Comparison of ENCODE assay signal across 8 cellular contexts in genomic region chr16:30395992-30396560, GRCh38. TPM values are rescaled to one million over a fixed set of nuclear protein-coding genes. Genes with fewer than 3 reads are reported as not detected.
DNase-seq lines count a peak whose midpoint lies in the region; ATAC-seq, FAIRE-seq and TF ChIP-seq lines count a peak whose summit lies in the region.

No MANE protein-coding gene starts in this region.

- H3K9ac ChIP-seq in kidney (ENCODE audit: low read length in 2 of 2) = peak overlapping the region; percentile 65 to 71

- peaks cover 25% of the 10 kb centered on the region for H3K4me1 ChIP-seq in A673 (ENCODE audit: insufficient read depth, low read length, poor library complexity, severe bottlenecking)
- H3K4me1 ChIP-seq in HEK293 (ENCODE audit: control insufficient read depth, insufficient read depth, low read length) = peaks cover 16% of the 10 kb centered on the region
- H3K4me1 ChIP-seq in kidney (ENCODE audit: control insufficient read depth in 1 of 2, insufficient read depth in 1 of 2, low read depth in 1 of 2, low read length in 2 of 2) = peaks cover 6 to 9% of the 10 kb centered on the region in 2 donors
- peaks cover 17 to 37% of the 10 kb centered on the region in 2 donors for H3K4me1 ChIP-seq in thoracic aorta (ENCODE audit: control insufficient read depth in 1 of 2, low read depth in 2 of 2)

- DNase-seq in A673 (ENCODE audit: low spot score) = peak; percentile 54
- DNase-seq in activated CD8-positive, alpha-beta T cell treated with anti-CD3 and anti-CD28 coated beads, Interleukin-2, amount 10 ng/mL, durations not matched to agents 7 days and 5 days = no peak
- DNase-seq in kidney = no peak
- no peak for DNase-seq in thoracic aorta (ENCODE audit: low spot score)
- no peak for DNase-seq in D721Med (ENCODE audit: insufficient read length, low spot score)
- DNase-seq in SHP77 (lab: John Stamatoyannopoulos, UW) = no peak

- no peaks in the 10 kb centered on the region for H3K27me3 Mint-ChIP-seq in activated CD8-positive, alpha-beta T cell treated with anti-CD3 and anti-CD28 coated beads, Interleukin-2, amount 10 ng/mL, durations not matched to agents 7 days and 5 days (ENCODE audit: low read depth)

- H3K27ac ChIP-seq in A673 (ENCODE audit: low read depth, low read length, poor library complexity, severe bottlenecking) = peak overlapping the region; percentile 96
- H3K27ac ChIP-seq in HEK293 (ENCODE audit: extremely low read depth, low read depth, low read length) = peak overlapping the region; percentile 84
- H3K27ac ChIP-seq in kidney (ENCODE audit: low read depth in 2 of 2, low read length in 2 of 2) = peak overlapping the region in 1 of 2 donors; percentile 43
- peak overlapping the region; percentile 53 to 67 for H3K27ac ChIP-seq in thoracic aorta

- H3K9me3 ChIP-seq in A673 (ENCODE audit: low read depth, low read length, poor library complexity, severe bottlenecking) (no peaks in the 10 kb centered on the region), HEK293 (ENCODE audit: control insufficient read depth, insufficient read depth, low read depth, low read length) (no peaks in the 10 kb centered on the region), kidney (ENCODE audit: control insufficient read depth in 1 of 2, low read length in 2 of 2) (no peaks in the 10 kb centered on the region), thoracic aorta (no peaks in the 10 kb centered on the region)

- intact Hi-C loops in A673 (cut with micrococcal nuclease; ENCODE audit: unreplicated experiment) = no loop called here
- intact Hi-C loops in kidney (cut with DNase I) = no loop called here

- TF ChIP-seq CTCF in A673 (conservative IDR thresholded peaks at IDR 0.05; ENCODE audit: low read depth, low read length) (no peak), HEK293 (tag by site-specific recombination; IDR thresholded peaks at IDR 0.05) (no peak; the same call in 1 of the 2 replicates), kidney (IDR thresholded peaks at IDR 0.05; ENCODE audit: borderline replicate concordance, extremely low read depth, insufficient read depth) (no peak), thoracic aorta (IDR thresholded peaks at IDR 0.05) (no peak), D721Med (IDR thresholded peaks at IDR 0.05; ENCODE audit: insufficient read depth, missing control alignments) (no peak)

- H3K36me3 Mint-ChIP-seq in activated CD8-positive, alpha-beta T cell treated with anti-CD3 and anti-CD28 coated beads, Interleukin-2, amount 10 ng/mL, durations not matched to agents 7 days and 5 days (ENCODE audit: low read depth) = peaks cover 31% of the 10 kb centered on the region

- peaks cover 60% of the 10 kb centered on the region for H3K4me1 Mint-ChIP-seq in activated CD8-positive, alpha-beta T cell treated with anti-CD3 and anti-CD28 coated beads, Interleukin-2, amount 10 ng/mL, durations not matched to agents 7 days and 5 days (ENCODE audit: low read depth)

- no peaks in the 10 kb centered on the region for H3K9me3 Mint-ChIP-seq in activated CD8-positive, alpha-beta T cell treated with anti-CD3 and anti-CD28 coated beads, Interleukin-2, amount 10 ng/mL, durations not matched to agents 7 days and 5 days (ENCODE audit: insufficient read depth)

- FAIRE-seq in kidney (lab: Jason Lieb, UNC) (no peak), D721Med (lab: Jason Lieb, UNC) (no peak)

- POLR2A ChIA-PET in A673 (lab: Charles Lee; ENCODE audit: low non-redundant PET) = no interaction called here
- POLR2A ChIA-PET in HEK293 (lab: Yijun Ruan, JAX) = interaction anchor here (1.0 to 3.2 kb wide), 12 partner anchors 10 to 331 kb away, joined by 3 to 44 read pairs (median 12); partner anchors contain the start of genes ALDOA, CD2BP2, SEPTIN1 and TBC1D10B
- POLR2A ChIA-PET in activated CD8-positive, alpha-beta T cell treated with anti-CD3 and anti-CD28 coated beads, Interleukin-2, amount 10 ng/mL, durations not matched to agents 7 days and 5 days (lab: Charles Lee) = interaction anchor here (1.1 to 3.3 kb wide), 5 partner anchors 11 to 140 kb away, joined by 3 to 31 read pairs (median 5); partner anchors contain the start of genes SEPTIN1 and ZNF771

- CTCF ChIA-PET in A673 (lab: Charles Lee) = interaction anchor here (2.3 kb wide), 1 partner anchor 13 kb away, joined by 9 read pairs; no protein-coding TSS in a partner anchor
- CTCF ChIA-PET in HEK293 (lab: Yijun Ruan, JAX) = interaction anchor here (0.6 to 3.3 kb wide), 10 partner anchors 11 to 298 kb away, joined by 3 to 27 read pairs (median 5); partner anchors contain the start of genes DCTPP1, TBC1D10B and ZNF771
- CTCF ChIA-PET in activated CD8-positive, alpha-beta T cell treated with anti-CD3 and anti-CD28 coated beads, Interleukin-2, amount 10 ng/mL, durations not matched to agents 7 days and 5 days (lab: Charles Lee) = interaction anchor here (1.0 to 8.9 kb wide), 5 partner anchors 12 to 34 kb away, joined by 3 to 79 read pairs (median 5); partner anchors contain the start of genes DCTPP1, SEPTIN1 and ZNF771

- H3K27me3 ChIP-seq in A673 (replicated peaks; ENCODE audit: insufficient read depth, low read depth, low read length, poor library complexity) = no peaks in the 10 kb centered on the region
- no peaks in the 10 kb centered on the region for H3K27me3 ChIP-seq in thoracic aorta (replicated peaks; ENCODE audit: insufficient read depth)

- H3K4me3 Mint-ChIP-seq in activated CD8-positive, alpha-beta T cell treated with anti-CD3 and anti-CD28 coated beads, Interleukin-2, amount 10 ng/mL, durations not matched to agents 7 days and 5 days = peak overlapping the region; percentile 80

- no peak for ATAC-seq in activated CD8-positive, alpha-beta T cell treated with anti-CD3 and anti-CD28 coated beads, Interleukin-2, amount 10 ng/mL, durations not matched to agents 7 days and 5 days
- ATAC-seq in thoracic aorta (ENCODE audit: insufficient number of reproducible peaks, low FRiP score, low read depth) = no peak
- ATAC-seq in GM21423 (IDR thresholded peaks at IDR 0.05; ENCODE audit: unreplicated experiment) = no peak

- peak overlapping the region; percentile 94 for H3K4me3 ChIP-seq in A673 (ENCODE audit: low read depth, low read length, poor library complexity, severe bottlenecking)
- H3K4me3 ChIP-seq in HEK293 (ENCODE audit: low read depth, low read length) = peak overlapping the region; percentile 71
- H3K4me3 ChIP-seq in kidney (ENCODE audit: low read length in 2 of 2) = peak overlapping the region; percentile 68 to 76
- peak overlapping the region; percentile 97 for H3K4me3 ChIP-seq in thoracic aorta

- H3K36me3 ChIP-seq in A673 (ENCODE audit: insufficient read depth, low read length, poor library complexity, severe bottlenecking) = peaks cover 10% of the 10 kb centered on the region
- peaks cover 0 to 27% of the 10 kb centered on the region in 2 experiments; a peak in 2 of 3 replicates for H3K36me3 ChIP-seq in HEK293 (ENCODE audit: control insufficient read depth in 2 of 2, insufficient read depth in 1 of 2, low read length in 2 of 2)
- H3K36me3 ChIP-seq in kidney (ENCODE audit: control insufficient read depth in 1 of 2, insufficient read depth in 2 of 2, low read length in 2 of 2) = peaks cover 0 to 3% of the 10 kb centered on the region in 2 donors
- peaks cover 8% of the 10 kb centered on the region for H3K36me3 ChIP-seq in thoracic aorta

- peak overlapping the region; percentile 70 for H3K27ac Mint-ChIP-seq in activated CD8-positive, alpha-beta T cell treated with anti-CD3 and anti-CD28 coated beads, Interleukin-2, amount 10 ng/mL, durations not matched to agents 7 days and 5 days

- no TSS peak for BruUV-seq in A673 (replicated peaks; lab: Mats Ljungman, UMichigan)

TF ChIP-seq in HEK293, 187 proteins besides CTCF, POLR2A, EP300 and RAD21 (continues in another document):
- no peak for TF ChIP-seq ZNF114 (tag by site-specific recombination; IDR thresholded peaks at IDR 0.05)
- TF ChIP-seq ZEB2 (tag by site-specific recombination; IDR thresholded peaks at IDR 0.05) = peak; percentile 12; the same call in 1 of the 2 replicates

RNA-seq across cellular contexts. Expression of gene ZNF48, which starts 0.9 kb away (rescaled TPM):
- total RNA-seq in A673 (2021) = 21.6 and 22.0 TPM in 2 replicates
- 10 to 100 TPM; 13.5 to 13.8 TPM for total RNA-seq in activated CD8-positive, alpha-beta T cell treated with anti-CD3 and anti-CD28 coated beads, Interleukin-2, amount 10 ng/mL, durations not matched to agents 7 days and 5 days
- total RNA-seq in kidney = 9.7 TPM
- 6.9 TPM for polyA plus RNA-seq in kidney (ENCODE audit: insufficient read depth, low read depth, low replicate concordance)
- 10 to 100 TPM; 10.9 to 11.1 TPM for total RNA-seq in thoracic aorta

RNA-seq across cellular contexts. Expression of gene ZNF771, which starts 11.3 kb away (rescaled TPM):
- 21.9 and 22.2 TPM in 2 replicates for total RNA-seq in A673 (2021)
- 1 to 10 TPM; 3.3 to 3.9 TPM for total RNA-seq in activated CD8-positive, alpha-beta T cell treated with anti-CD3 and anti-CD28 coated beads, Interleukin-2, amount 10 ng/mL, durations not matched to agents 7 days and 5 days
- 7.8 TPM for total RNA-seq in kidney
- polyA plus RNA-seq in kidney (ENCODE audit: insufficient read depth, low read depth, low replicate concordance) = 14.8 TPM
- 10 to 100 TPM; 21.8 to 25.7 TPM for total RNA-seq in thoracic aorta

RNA-seq across cellular contexts. Expression of gene SEPTIN1, which starts 13.7 kb away (rescaled TPM):
- total RNA-seq in A673 (2021) (0.86 and 1.3 TPM in 2 replicates), kidney (12.8 TPM), thoracic aorta (1 to 10 TPM; 3.0 to 4.2 TPM)
- total RNA-seq in activated CD8-positive, alpha-beta T cell treated with anti-CD3 and anti-CD28 coated beads, Interleukin-2, amount 10 ng/mL, durations not matched to agents 7 days and 5 days = 100 to 1,000 TPM; 321 to 342 TPM
- polyA plus RNA-seq in kidney (ENCODE audit: insufficient read depth, low read depth, low replicate concordance) = 5.0 TPM

RNA-seq across cellular contexts. Expression of gene MYL11, which starts 21.5 kb away (rescaled TPM):
- total RNA-seq in A673 (2021) (not detected in 2 replicates), kidney (not detected), thoracic aorta (under 1 TPM in 1 of 2 donors, not detected in 1; 0.81 TPM)
- total RNA-seq in activated CD8-positive, alpha-beta T cell treated with anti-CD3 and anti-CD28 coated beads, Interleukin-2, amount 10 ng/mL, durations not matched to agents 7 days and 5 days = 1 to 10 TPM in 1 of 2 experiments, not detected in 1; 1.3 TPM
- polyA plus RNA-seq in kidney (ENCODE audit: insufficient read depth, low read depth, low replicate concordance) = 2.3 TPM

RNA-seq across cellular contexts. Expression of gene TBC1D10B, which starts 25.8 kb away (rescaled TPM):
- total RNA-seq in A673 (2021) (59.3 and 66.0 TPM in 2 replicates), kidney (32.7 TPM), thoracic aorta (10 to 100 TPM; 34.5 TPM)
- total RNA-seq in activated CD8-positive, alpha-beta T cell treated with anti-CD3 and anti-CD28 coated beads, Interleukin-2, amount 10 ng/mL, durations not matched to agents 7 days and 5 days = 10 to 100 TPM; 75.4 to 75.7 TPM
- 30.1 TPM for polyA plus RNA-seq in kidney (ENCODE audit: insufficient read depth, low read depth, low replicate concordance)

Comparison
In these comparisons a context has a peak if more than half of its experiments do, and no peak if none do; other contexts are left out.
1. RNA of gene SEPTIN1, which starts 13.7 kb away (total RNA-seq): 321 to 342 TPM in activated CD8-positive, alpha-beta T cell treated with anti-CD3 and anti-CD28 coated beads, Interleukin-2, amount 10 ng/mL, durations not matched to agents 7 days and 5 days; 12.8 TPM in kidney (single experiment), 3.0 to 4.2 TPM in thoracic aorta and 0.86 to 1.3 TPM in A673; every median in the first group is over 10 times any median in the second.
2. Peak in every context shown above with its lines, with median percentiles within 50 percentile points of each other: H3K4me3 ChIP-seq.